Comparison of ENCODE assay signal across 8 cellular contexts in genomic region chr19:55467236-55468053, GRCh38.
DNase-seq lines count a peak whose midpoint lies in the region; ATAC-seq and TF ChIP-seq lines count a peak whose summit lies in the region.

No MANE protein-coding gene starts in this region.

- H3K9me3 ChIP-seq in DOHH2 (ENCODE audit: control insufficient read depth, insufficient read depth, low read length) = no peaks in the 10 kb centered on the region

- H3K9me2 ChIP-seq in DOHH2 (replicated peaks; ENCODE audit: control insufficient read depth, low read length) = no peaks in the 10 kb centered on the region

- no peak overlapping the region for H3K4me2 ChIP-seq in DOHH2 (ENCODE audit: low read length)

- no peaks in the 10 kb centered on the region for H3K27me3 ChIP-seq in DOHH2 (ENCODE audit: control insufficient read depth, low read length)

- DNase-seq in T-helper 1 cell = peak; percentile 35 to 66 (median 61)
- DNase-seq in amniotic epithelial cell (ENCODE audit: low read depth) = peak; percentile 93
- DNase-seq in iPS-NIHi11 (ENCODE audit: low spot score) = peak; percentile 84
- DNase-seq in stimulated activated CD4-positive, alpha-beta T cell treated with anti-CD3 and anti-CD28 coated beads, Interleukin-1b, Interleukin-23, amount 100 ng/mL, for 24 hours (ENCODE audit: low read depth in 4 of 4, low spot score in 1 of 4) = peak; percentile 59 to 67 (median 60)
- no peak for DNase-seq in islet precursor cell

- no peak overlapping the region for H3K27ac ChIP-seq in DOHH2 (ENCODE audit: low read depth, low read length)

- no peaks in the 10 kb centered on the region for H3K36me3 ChIP-seq in DOHH2 (ENCODE audit: control insufficient read depth, low read length)

- H3K4me3 ChIP-seq in DOHH2 (ENCODE audit: low read length) = no peak overlapping the region

- H3K79me2 ChIP-seq in DOHH2 (ENCODE audit: control insufficient read depth, low read length) = no peaks in the 10 kb centered on the region

- no peaks in the 10 kb centered on the region for H3F3A ChIP-seq in DOHH2 (ENCODE audit: control insufficient read depth, insufficient read depth)

- TF ChIP-seq CTCF in DOHH2 (IDR thresholded peaks at IDR 0.05; ENCODE audit: low read depth, low read length, poor library complexity, severe bottlenecking) = peak; percentile 99

- peaks cover 5% of the 10 kb centered on the region for H3K4me1 ChIP-seq in DOHH2 (ENCODE audit: control insufficient read depth, low read length)

- no peaks in the 10 kb centered on the region for H4K20me1 ChIP-seq in DOHH2 (ENCODE audit: control insufficient read depth, insufficient read depth, low read depth, low read length)

- ATAC-seq in HG02885 (IDR thresholded peaks at IDR 0.05; ENCODE audit: poor library complexity, unreplicated experiment) = peak; percentile 73
- no peak for ATAC-seq in HG03469 (IDR thresholded peaks at IDR 0.05; ENCODE audit: unreplicated experiment)
